ENCODE assay signal across 25 cellular contexts in the genomic region with DNA sequence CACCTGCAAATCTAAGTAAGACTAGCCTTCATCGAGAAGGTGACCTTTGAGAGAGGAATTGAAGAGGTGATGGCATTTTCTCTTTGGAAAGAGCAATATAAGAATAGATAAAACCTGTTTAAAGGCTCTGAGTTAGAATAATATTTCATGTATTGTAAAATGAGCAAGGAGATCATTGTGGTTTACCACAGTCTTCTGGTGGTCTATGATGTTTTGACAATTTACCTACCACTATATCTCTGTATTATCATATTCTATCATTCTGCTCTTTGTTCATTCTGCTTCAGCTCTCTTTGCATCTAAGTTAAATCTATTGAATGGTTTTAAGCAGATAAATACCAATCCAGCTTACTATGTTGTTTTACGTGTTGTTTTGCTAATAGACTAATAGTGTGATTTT.
"Had no signal": no experiment of that assay in that cellular context is flagged by ENCODE, and none has a peak within 500 bp of the region (broad histone marks: within the 10 kb centered on the region; RNA-seq: fewer than 3 reads in every experiment).

No MANE protein-coding gene starts in this region.

- H3K9ac ChIP-seq: neural progenitor cell, parathyroid adenoma had no signal

- ATAC-seq: natural killer cell; psoas muscle; right cardiac atrium; right lobe of liver; stimulated activated effector memory CD8-positive, alpha-beta T cell treated with anti-CD3 and anti-CD28 coated beads, Interleukin-12 subunit alpha, Interleukin-12 subunit beta, amount 100 ng/mL, for 72 hours; stimulated activated naive B cell treated with anti-CD40 and anti-IgM and Interleukin-4, amounts not matched to agents 10 μg/mL and 1 μg/mL and 100 μg/mL, for 72 hours had no signal

- H3K79me2 ChIP-seq: parathyroid adenoma had no signal

- FAIRE-seq: small intestine, urothelium cell line had no signal

- H2AFZ ChIP-seq: neural progenitor cell, parathyroid adenoma had no signal

- H3K4me1 ChIP-seq: neural progenitor cell, parathyroid adenoma, psoas muscle, right lobe of liver, sigmoid colon, stomach, thyroid gland, tibial nerve, upper lobe of left lung, vagina had no signal

- H3K36me3 ChIP-seq: neural progenitor cell, right lobe of liver, sigmoid colon, stomach, thoracic aorta, thyroid gland, tibial nerve, upper lobe of left lung, vagina had no signal

- DNase-seq: natural killer cell; occipital lobe; posterior cingulate gyrus; psoas muscle; right cardiac atrium; right lobe of liver; sigmoid colon; small intestine; stimulated activated CD4-positive, alpha-beta T cell treated with anti-CD3 and anti-CD28 coated beads, Interleukin-15, amount 100 ng/mL, for 24 hours; stimulated activated CD4-positive, alpha-beta T cell treated with anti-CD3 and anti-CD28 coated beads, Interleukin-2, amount 100 ng/mL, for 24 hours; stimulated activated CD4-positive, alpha-beta T cell treated with anti-CD3 and anti-CD28 coated beads, Interleukin-2, amount 100 ng/mL, for 48 hours; stimulated activated CD4-positive, alpha-beta T cell treated with anti-CD3 and anti-CD28 coated beads, Interleukin-4, amount 100 ng/mL, for 24 hours; stimulated activated naive B cell treated with anti-CD40 and anti-IgM and Interleukin-4, amounts not matched to agents 10 μg/mL and 1 μg/mL and 100 μg/mL, for 72 hours; stimulated activated naive CD4-positive, alpha-beta T cell treated with Interleukin-2 at 50 U/mL for 16 hours; stomach; thyroid gland; trophoblast cell; upper lobe of left lung had no signal

- H3K4me3 ChIP-seq: neural progenitor cell, psoas muscle, right lobe of liver, sigmoid colon, stomach, thoracic aorta, thyroid gland, tibial nerve, upper lobe of left lung, vagina had no signal

- H3K4me2 ChIP-seq: neural progenitor cell had no signal

- H3K9me3 ChIP-seq: psoas muscle, right lobe of liver, sigmoid colon, stomach, thoracic aorta, thyroid gland, tibial nerve, upper lobe of left lung, vagina had no signal

- H3K27ac ChIP-seq: neural progenitor cell, parathyroid adenoma, psoas muscle, right lobe of liver, sigmoid colon, stomach, thoracic aorta, thyroid gland, tibial nerve, upper lobe of left lung, vagina had no signal

- H3K27me3 ChIP-seq: neural progenitor cell, right lobe of liver, sigmoid colon, stomach, thyroid gland, tibial nerve, upper lobe of left lung, vagina had no signal
